Comparison of ENCODE assay signal across 22 cellular contexts in the genomic region with DNA sequence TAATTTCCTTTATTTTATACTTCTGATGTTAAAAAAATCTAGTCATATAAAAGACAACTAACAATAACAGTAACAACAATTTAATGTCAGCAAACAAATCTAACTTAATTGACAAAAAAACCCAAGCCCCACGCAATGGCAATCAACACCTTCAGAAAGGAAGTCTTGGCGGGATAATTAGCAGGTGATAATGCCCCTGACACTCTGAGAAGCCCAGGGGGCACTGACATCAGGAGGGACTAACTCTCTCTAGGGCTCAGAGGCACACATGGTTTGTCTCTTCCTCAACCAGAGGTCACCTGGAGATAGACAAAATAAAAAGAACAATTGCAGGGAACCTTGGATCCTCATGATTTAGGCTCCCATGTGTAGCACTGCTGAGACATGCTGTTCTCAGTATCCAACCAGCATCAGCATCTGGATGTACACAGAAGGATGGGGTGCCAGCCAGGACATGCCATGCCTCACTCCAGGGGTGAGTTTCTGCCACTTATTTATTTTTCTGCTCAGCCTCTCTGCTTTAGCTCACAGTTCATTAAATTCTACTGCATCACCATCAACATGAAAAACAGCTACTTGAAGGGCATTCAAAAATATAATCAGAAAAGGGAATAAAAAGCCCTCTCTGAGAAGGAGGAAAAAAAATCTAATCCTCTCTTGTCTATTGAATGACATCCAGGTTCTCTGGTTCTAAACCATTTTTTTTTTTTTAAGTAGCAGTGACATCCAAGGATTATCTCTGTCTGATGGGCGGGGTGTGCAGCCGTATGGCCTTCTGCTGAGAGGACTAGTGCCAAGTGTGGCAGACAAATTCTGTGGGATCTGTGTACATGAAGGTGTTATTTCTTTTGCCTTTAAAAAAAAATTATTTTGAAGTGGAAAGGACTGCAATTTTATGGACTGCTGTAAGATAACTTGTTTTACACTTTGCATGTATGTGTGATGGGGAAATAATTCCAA.
DNase-seq lines count a peak whose midpoint lies in the region; ATAC-seq and TF ChIP-seq lines count a peak whose summit lies in the region.
"Had no signal": no experiment of that assay in that cellular context is flagged by ENCODE, and none has a peak within 500 bp of the region (broad histone marks: within the 10 kb centered on the region; RNA-seq: fewer than 3 reads in every experiment).

No MANE protein-coding gene starts in this region.

- no peaks in the 10 kb centered on the region for H3K9me3 ChIP-seq in adrenal gland (replicated peaks in 1 of 3)
- H3K9me3 ChIP-seq: body of pancreas, colonic mucosa, HAP-1, thoracic aorta had no signal

- H3K27me3 ChIP-seq in adrenal gland: no peaks in the 10 kb centered on the region
- H3K27me3 ChIP-seq: body of pancreas, colonic mucosa had no signal

- no peaks in the 10 kb centered on the region for H3K36me3 ChIP-seq in adrenal gland (replicated peaks in 1 of 2)
- H3K36me3 ChIP-seq: colonic mucosa, HAP-1, thoracic aorta had no signal

- TF ChIP-seq CTCF in adrenal gland (IDR thresholded peaks at IDR 0.05): no peak

- peaks cover 16 to 30% of the 10 kb centered on the region in 2 donors for H3K4me1 ChIP-seq in adrenal gland (replicated peaks in 1 of 2)
- H3K4me1 ChIP-seq: body of pancreas, colonic mucosa had no signal

- TF ChIP-seq POLR2A in adrenal gland (IDR thresholded peaks at IDR 0.05): no peak

- no peak overlapping the region for H3K27ac ChIP-seq in adrenal gland
- H3K27ac ChIP-seq: body of pancreas, colonic mucosa, thoracic aorta had no signal

- ATAC-seq in sciatic nerve (no peak), HG02884 (IDR thresholded peaks at IDR 0.05; ENCODE audit: unreplicated experiment) (no peak)
- ATAC-seq: body of pancreas, WTC11 had no signal

- intact Hi-C loops in adrenal gland (cut with DNase I) (no loop called here), sciatic nerve (cut with DNase I) (no loop called here)

- H3K4me3 ChIP-seq in adrenal gland: no peak overlapping the region
- H3K4me3 ChIP-seq: body of pancreas, colonic mucosa, HAP-1, thoracic aorta had no signal

- DNase-seq in DMS79 treated with DMSO at 0.1 percent for 48 hours (lab: John Stamatoyannopoulos, UW) (peak; percentile 16), DMS79 (lab: John Stamatoyannopoulos, UW) (no peak), NCI-H2171 (lab: John Stamatoyannopoulos, UW) (peak; percentile 77), adrenal gland (peak in 5 of 7 donors; percentile 57 to 78 (median 68)), sciatic nerve (ENCODE audit: low spot score) (peak; percentile 13), CD1c-positive myeloid dendritic cell (ENCODE audit: extremely low spot score) (no peak), amygdala (lab: John Stamatoyannopoulos, UW) (no peak)
- DNase-seq: 8988T; activated CD4-positive, alpha-beta T cell treated with anti-CD3 and anti-CD28 coated beads, Interleukin-2, amount 50 U/mL, for 4 hours; activated CD8-positive, alpha-beta memory T cell treated with anti-CD3 and anti-CD28 coated beads, Interleukin-2, amount 50 U/mL, for 48 hours; body of pancreas; colonic mucosa; kidney glomerular epithelial cell; NCI-H1436; NCI-H510A; stimulated activated CD4-positive, alpha-beta T cell treated with anti-CD3 and anti-CD28 coated beads, Interleukin-4, amount 100 ng/mL, for 1 hour; stimulated activated naive CD4-positive, alpha-beta T cell treated with Interleukin-2 at 50 U/mL for 16 hours; T-helper 9 cell had no signal

- WGBS in adrenal gland, 4 donors: 60 to 70% (median 69%) methylated on average over 4 of the region's 4 CpGs

Comparison
In these comparisons a context has a peak if more than half of its experiments do, and no peak if none do; other contexts are left out.
1. DNase-seq: peak in DMS79 treated with DMSO at 0.1 percent for 48 hours (single experiment), NCI-H2171 (single experiment), adrenal gland (5 of 7) and sciatic nerve (single experiment); none in DMS79 (single experiment), CD1c-positive myeloid dendritic cell (single experiment) and amygdala (0 of 56).